In the genomic region with DNA sequence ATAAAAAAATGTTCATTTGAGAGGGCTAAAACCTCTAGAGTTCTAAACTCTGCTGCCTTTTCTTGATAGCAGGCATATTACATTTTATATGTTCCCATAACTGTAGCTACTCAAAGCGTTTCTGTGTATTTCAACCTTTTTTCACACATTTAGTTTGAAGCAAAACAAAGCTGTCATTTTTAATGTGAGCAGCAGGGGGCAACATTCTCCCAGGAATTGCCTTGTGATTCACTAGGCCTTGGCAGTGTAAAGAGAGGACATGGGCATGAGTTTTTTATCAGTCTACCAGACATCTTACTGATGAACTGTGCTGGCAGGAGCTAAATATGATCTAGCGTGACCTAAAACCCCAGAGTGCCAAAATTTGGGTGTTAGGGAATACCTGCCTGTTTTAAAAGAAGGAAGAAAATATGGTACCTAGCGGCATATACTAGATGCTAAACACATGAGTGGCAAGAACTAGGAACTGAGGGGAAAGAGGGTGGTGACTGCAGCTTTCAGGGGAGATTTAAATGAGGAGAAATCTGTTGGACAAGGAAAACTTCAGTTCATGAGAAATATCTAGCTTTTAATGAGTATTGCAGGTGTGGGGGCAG, we compare ENCODE assay signal across 8 cellular contexts.
DNase-seq lines count a peak whose midpoint lies in the region; ATAC-seq, FAIRE-seq and TF ChIP-seq lines count a peak whose summit lies in the region.

No MANE protein-coding gene starts in this region.

- H3K4me1 ChIP-seq in pancreas (no peaks in the 10 kb centered on the region), uterus (no peaks in the 10 kb centered on the region)

- H3K36me3 ChIP-seq in pancreas (no peaks in the 10 kb centered on the region), uterus (no peaks in the 10 kb centered on the region)

- peak; percentile 58 to 88 (median 84) for ATAC-seq in pancreas
- ATAC-seq in HG03045 (IDR thresholded peaks at IDR 0.05; ENCODE audit: unreplicated experiment), result no peak

- FAIRE-seq in frontal cortex (lab: Jason Lieb, UNC) (peak; percentile 76), pancreas (lab: Jason Lieb, UNC) (peak; percentile 67)

- DNase-seq in DMS114 treated with DMSO at 0.1 percent for 48 hours (lab: John Stamatoyannopoulos, UW; ENCODE audit: unreplicated experiment) (peak; percentile 17), RKO (ENCODE audit: low spot score) (peak; percentile 66), frontal cortex (ENCODE audit: low spot score in 2 of 2) (peak; percentile 24 to 62), pancreas (peak in 3 of 6 donors; percentile 20 to 64 (median 26)), uterus (peak; percentile 32 to 54)
- peak; percentile 39 for DNase-seq in activated gamma-delta T cell treated with anti-CD3 and anti-CD28 coated beads, Interleukin-2, amount 50 U/mL, for 16 hours (ENCODE audit: low read depth)

- TF ChIP-seq CTCF in pancreas (IDR thresholded peaks at IDR 0.05), result peak; percentile 49 to 70 (median 58)
- TF ChIP-seq CTCF in uterus (IDR thresholded peaks at IDR 0.05), result peak; percentile 60 to 85 (median 76)

- H3K4me3 ChIP-seq in pancreas (no peak overlapping the region), uterus (no peak overlapping the region)

- H3K27me3 ChIP-seq in pancreas, result no peaks in the 10 kb centered on the region
- no peaks in the 10 kb centered on the region for H3K27me3 ChIP-seq in uterus

- H3K9me3 ChIP-seq in pancreas, result no peaks in the 10 kb centered on the region
- H3K9me3 ChIP-seq in uterus, result no peaks in the 10 kb centered on the region

- 42% methylated on average over 3 of the region's 3 CpGs for WGBS in pancreas, 2 donors

- intact Hi-C loops in pancreas (cut with DNase I) (loop anchor here in 2 of 3 donors (5.0 to 10.0 kb wide), 2 partner anchors 301 to 594 kb away; no protein-coding TSS in a partner anchor), uterus (cut with DNase I; ENCODE audit: low total_unique reads) (no loop called here)

- no peak for TF ChIP-seq POLR2A in uterus (IDR thresholded peaks at IDR 0.05)

- H3K27ac ChIP-seq in pancreas (no peak overlapping the region), uterus (no peak overlapping the region)

- no peak for TF ChIP-seq EP300 in Ishikawa (IDR thresholded peaks at IDR 0.05; ENCODE audit: borderline replicate concordance)

- peak; percentile 88 for TF ChIP-seq RAD21 in Ishikawa (IDR thresholded peaks at IDR 0.05; ENCODE audit: low read depth)

TF ChIP-seq in Ishikawa, 13 proteins besides CTCF, POLR2A, EP300 and RAD21:
- TF ChIP-seq FOXM1 (IDR thresholded peaks at IDR 0.05; ENCODE audit: borderline replicate concordance, low read depth) (no peak), CEBPB (IDR thresholded peaks at IDR 0.05) (no peak), YY1 (IDR thresholded peaks at IDR 0.05; ENCODE audit: low read depth) (no peak), TCF12 (IDR thresholded peaks at IDR 0.05; ENCODE audit: low read depth) (no peak), EGR1 (IDR thresholded peaks at IDR 0.05) (no peak), NFIC (IDR thresholded peaks at IDR 0.05) (no peak), ZBTB7A (IDR thresholded peaks at IDR 0.05; ENCODE audit: low read depth) (no peak), TEAD4 (IDR thresholded peaks at IDR 0.05) (no peak), TAF1 (IDR thresholded peaks at IDR 0.05; ENCODE audit: low read depth) (no peak), CREB1 (IDR thresholded peaks at IDR 0.05; ENCODE audit: low read depth) (no peak)
- TF ChIP-seq, protein P1, sequence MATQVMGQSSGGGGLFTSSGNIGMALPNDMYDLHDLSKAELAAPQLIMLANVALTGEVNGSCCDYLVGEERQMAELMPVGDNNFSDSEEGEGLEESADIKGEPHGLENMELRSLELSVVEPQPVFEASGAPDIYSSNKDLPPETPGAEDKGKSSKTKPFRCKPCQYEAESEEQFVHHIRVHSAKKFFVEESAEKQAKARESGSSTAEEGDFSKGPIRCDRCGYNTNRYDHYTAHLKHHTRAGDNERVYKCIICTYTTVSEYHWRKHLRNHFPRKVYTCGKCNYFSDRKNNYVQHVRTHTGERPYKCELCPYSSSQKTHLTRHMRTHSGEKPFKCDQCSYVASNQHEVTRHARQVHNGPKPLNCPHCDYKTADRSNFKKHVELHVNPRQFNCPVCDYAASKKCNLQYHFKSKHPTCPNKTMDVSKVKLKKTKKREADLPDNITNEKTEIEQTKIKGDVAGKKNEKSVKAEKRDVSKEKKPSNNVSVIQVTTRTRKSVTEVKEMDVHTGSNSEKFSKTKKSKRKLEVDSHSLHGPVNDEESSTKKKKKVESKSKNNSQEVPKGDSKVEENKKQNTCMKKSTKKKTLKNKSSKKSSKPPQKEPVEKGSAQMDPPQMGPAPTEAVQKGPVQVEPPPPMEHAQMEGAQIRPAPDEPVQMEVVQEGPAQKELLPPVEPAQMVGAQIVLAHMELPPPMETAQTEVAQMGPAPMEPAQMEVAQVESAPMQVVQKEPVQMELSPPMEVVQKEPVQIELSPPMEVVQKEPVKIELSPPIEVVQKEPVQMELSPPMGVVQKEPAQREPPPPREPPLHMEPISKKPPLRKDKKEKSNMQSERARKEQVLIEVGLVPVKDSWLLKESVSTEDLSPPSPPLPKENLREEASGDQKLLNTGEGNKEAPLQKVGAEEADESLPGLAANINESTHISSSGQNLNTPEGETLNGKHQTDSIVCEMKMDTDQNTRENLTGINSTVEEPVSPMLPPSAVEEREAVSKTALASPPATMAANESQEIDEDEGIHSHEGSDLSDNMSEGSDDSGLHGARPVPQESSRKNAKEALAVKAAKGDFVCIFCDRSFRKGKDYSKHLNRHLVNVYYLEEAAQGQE (IDR thresholded peaks at IDR 0.05; ENCODE audit: low read depth), result no peak
- TF ChIP-seq, protein P2, sequence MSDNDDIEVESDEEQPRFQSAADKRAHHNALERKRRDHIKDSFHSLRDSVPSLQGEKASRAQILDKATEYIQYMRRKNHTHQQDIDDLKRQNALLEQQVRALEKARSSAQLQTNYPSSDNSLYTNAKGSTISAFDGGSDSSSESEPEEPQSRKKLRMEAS (IDR thresholded peaks at IDR 0.05), result no peak
- TF ChIP-seq, protein P3, sequence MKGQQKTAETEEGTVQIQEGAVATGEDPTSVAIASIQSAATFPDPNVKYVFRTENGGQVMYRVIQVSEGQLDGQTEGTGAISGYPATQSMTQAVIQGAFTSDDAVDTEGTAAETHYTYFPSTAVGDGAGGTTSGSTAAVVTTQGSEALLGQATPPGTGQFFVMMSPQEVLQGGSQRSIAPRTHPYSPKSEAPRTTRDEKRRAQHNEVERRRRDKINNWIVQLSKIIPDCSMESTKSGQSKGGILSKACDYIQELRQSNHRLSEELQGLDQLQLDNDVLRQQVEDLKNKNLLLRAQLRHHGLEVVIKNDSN (IDR thresholded peaks at IDR 0.05), result no peak
